ENCODE assay signal across 17 cellular contexts in genomic region chr11:34667810-34668582, GRCh38. TPM values are rescaled to one million over a fixed set of nuclear protein-coding genes. Genes with fewer than 3 reads are reported as not detected.
DNase-seq lines count a peak whose midpoint lies in the region; TF ChIP-seq lines count a peak whose summit lies in the region.
"Had no signal": no experiment of that assay in that cellular context is flagged by ENCODE, and none has a peak within 500 bp of the region (broad histone marks: within the 10 kb centered on the region; RNA-seq: fewer than 3 reads in every experiment).

No MANE protein-coding gene starts in this region.

- peaks cover 21% of the 10 kb centered on the region for H3K4me1 Mint-ChIP-seq in endodermal cell
- peaks cover 22% of the 10 kb centered on the region for H3K4me1 Mint-ChIP-seq in progenitor cell of endocrine pancreas (ENCODE audit: low read depth)
- H3K4me1 Mint-ChIP-seq in activated CD4-positive, alpha-beta memory T cell treated with anti-CD3 and anti-CD28 coated beads for 36 hours (ENCODE audit: low read depth), result no peaks in the 10 kb centered on the region

- no peak overlapping the region for H3K4me3 ChIP-seq in endodermal cell (ENCODE audit: low read length)
- H3K4me3 ChIP-seq: uterus had no signal

- H3K4me3 Mint-ChIP-seq in endodermal cell (no peak overlapping the region), progenitor cell of endocrine pancreas (ENCODE audit: low read depth) (no peak overlapping the region)
- H3K4me3 Mint-ChIP-seq in activated CD4-positive, alpha-beta memory T cell treated with anti-CD3 and anti-CD28 coated beads for 36 hours, result no peak overlapping the region
- H3K4me3 Mint-ChIP-seq: brain; CD8-positive, alpha-beta T cell had no signal

- intact Hi-C loops in activated CD4-positive, alpha-beta memory T cell treated with anti-CD3 and anti-CD28 coated beads for 36 hours (cut with micrococcal nuclease), result no loop called here

- H3K36me3 ChIP-seq in endodermal cell (ENCODE audit: control insufficient read depth, insufficient read depth, low read length), result no peaks in the 10 kb centered on the region
- H3K36me3 ChIP-seq: uterus had no signal

- H3K4me1 ChIP-seq in endodermal cell (ENCODE audit: control insufficient read depth, insufficient read depth, low read length), result peaks cover 8% of the 10 kb centered on the region
- H3K4me1 ChIP-seq: uterus had no signal

- H3K9ac ChIP-seq in endodermal cell (ENCODE audit: extremely low read depth, low read length, poor library complexity, severe bottlenecking), result peak overlapping the region; percentile 8

- WGBS in endodermal cell (ENCODE audit: insufficient coverage in 1 of 2, insufficient read length in 1 of 2), 2 experiments, result 82 to 83% methylated on average over 3 to 4 of the region's 4 CpGs

- peaks cover 35% of the 10 kb centered on the region for H3K27me3 Mint-ChIP-seq in endodermal cell (ENCODE audit: insufficient read depth)
- H3K27me3 Mint-ChIP-seq in progenitor cell of endocrine pancreas, result no peaks in the 10 kb centered on the region
- peaks cover 29% of the 10 kb centered on the region for H3K27me3 Mint-ChIP-seq in activated CD4-positive, alpha-beta memory T cell treated with anti-CD3 and anti-CD28 coated beads for 36 hours
- H3K27me3 Mint-ChIP-seq: brain had no signal

- DNase-seq in NCI-H510A treated with DMSO at 0.1 percent for 48 hours (lab: John Stamatoyannopoulos, UW) (peak; percentile 82), NCI-H510A (lab: John Stamatoyannopoulos, UW) (no peak), NCI-H345 (lab: John Stamatoyannopoulos, UW) (peak; percentile 85), endodermal cell (no peak), progenitor cell of endocrine pancreas (ENCODE audit: low spot score, unreplicated experiment) (no peak)
- DNase-seq in activated T-cell treated with anti-CD3 and anti-CD28 coated beads, Interleukin-2, amount 50 U/mL, for 48 hours, result no peak
- no peak for DNase-seq in activated CD4-positive, alpha-beta T cell treated with anti-CD3 and anti-CD28 coated beads for 4 hours
- no peak for DNase-seq in activated CD4-positive, alpha-beta memory T cell treated with anti-CD3 and anti-CD28 coated beads for 36 hours
- DNase-seq: activated naive CD4-positive, alpha-beta T cell; CD8-positive, alpha-beta T cell; foreskin fibroblast; GF-D8; stimulated activated naive CD4-positive, alpha-beta T cell; uterus had no signal

- CTCF ChIA-PET in activated CD4-positive, alpha-beta memory T cell treated with anti-CD3 and anti-CD28 coated beads for 36 hours (lab: Charles Lee), result no interaction called here

- H3K36me3 Mint-ChIP-seq in endodermal cell (ENCODE audit: low read depth) (no peaks in the 10 kb centered on the region), progenitor cell of endocrine pancreas (ENCODE audit: insufficient read depth) (no peaks in the 10 kb centered on the region)
- no peaks in the 10 kb centered on the region for H3K36me3 Mint-ChIP-seq in activated CD4-positive, alpha-beta memory T cell treated with anti-CD3 and anti-CD28 coated beads for 36 hours
- H3K36me3 Mint-ChIP-seq: brain; CD8-positive, alpha-beta T cell had no signal

- H3K9me3 Mint-ChIP-seq in endodermal cell, result no peaks in the 10 kb centered on the region
- H3K9me3 Mint-ChIP-seq in progenitor cell of endocrine pancreas (ENCODE audit: low read depth), result no peaks in the 10 kb centered on the region
- no peaks in the 10 kb centered on the region for H3K9me3 Mint-ChIP-seq in activated CD4-positive, alpha-beta memory T cell treated with anti-CD3 and anti-CD28 coated beads for 36 hours
- H3K9me3 Mint-ChIP-seq: CD8-positive, alpha-beta T cell had no signal

- POLR2A ChIA-PET in activated CD4-positive, alpha-beta memory T cell treated with anti-CD3 and anti-CD28 coated beads for 36 hours (lab: Charles Lee), result no interaction called here

- no peaks in the 10 kb centered on the region for H3K9me3 ChIP-seq in endodermal cell (ENCODE audit: control insufficient read depth, low read length)
- H3K9me3 ChIP-seq: uterus had no signal

- TF ChIP-seq CTCF in endodermal cell (conservative IDR thresholded peaks at IDR 0.05) (no peak), progenitor cell of endocrine pancreas (IDR thresholded peaks at IDR 0.05; ENCODE audit: unreplicated experiment) (no peak)

- H3K27ac ChIP-seq in endodermal cell (ENCODE audit: low read depth, low read length), result no peak overlapping the region
- H3K27ac ChIP-seq: uterus had no signal

- H3K27me3 ChIP-seq in endodermal cell (ENCODE audit: control insufficient read depth, insufficient read depth, low read length, poor library complexity, severe bottlenecking), result peaks cover 20% of the 10 kb centered on the region
- H3K27me3 ChIP-seq: uterus had no signal

- H3K27ac Mint-ChIP-seq in endodermal cell (peak overlapping the region; percentile 44), progenitor cell of endocrine pancreas (peak overlapping the region; percentile 73)
- H3K27ac Mint-ChIP-seq in activated CD4-positive, alpha-beta memory T cell treated with anti-CD3 and anti-CD28 coated beads for 36 hours, result no peak overlapping the region
- H3K27ac Mint-ChIP-seq: brain; CD8-positive, alpha-beta T cell had no signal

RNA-seq across cellular contexts. Expression of gene EHF, which starts 47.1 kb away (rescaled TPM):
- total RNA-seq in endodermal cell (under 1 TPM in 1 of 2 donors, not detected in 1; 0.22 TPM), progenitor cell of endocrine pancreas (17.9 and 18.6 TPM in 2 replicates)
- not detected for polyA plus RNA-seq in endodermal cell (2013, experiment 1 of 2)
- not detected for polyA plus RNA-seq in endodermal cell (2013, experiment 2 of 2)
- total RNA-seq in activated CD4-positive, alpha-beta memory T cell treated with anti-CD3 and anti-CD28 coated beads for 36 hours, result not detected
- total RNA-seq: activated CD8-positive, alpha-beta memory T cell treated with anti-CD3 and anti-CD28 coated beads for 36 hours; CD8-positive, alpha-beta T cell; lung microvascular endothelial cell had no signal

Comparison
In these comparisons a context has a peak if more than half of its experiments do, and no peak if none do; other contexts are left out.
1. DNase-seq: peak in NCI-H510A treated with DMSO at 0.1 percent for 48 hours (single experiment) and NCI-H345 (single experiment); none in NCI-H510A (single experiment), endodermal cell (single experiment), progenitor cell of endocrine pancreas (single experiment), activated T-cell treated with anti-CD3 and anti-CD28 coated beads, Interleukin-2, amount 50 U/mL, for 48 hours (0 of 2), activated CD4-positive, alpha-beta T cell treated with anti-CD3 and anti-CD28 coated beads for 4 hours (0 of 2) and activated CD4-positive, alpha-beta memory T cell treated with anti-CD3 and anti-CD28 coated beads for 36 hours (single experiment).
2. RNA of gene EHF, which starts 47.1 kb away (total RNA-seq): 17.9 to 18.6 TPM in progenitor cell of endocrine pancreas; 0.22 TPM in endodermal cell and not detected in activated CD4-positive, alpha-beta memory T cell treated with anti-CD3 and anti-CD28 coated beads for 36 hours; every median in the first group is over 10 times any median in the second.